20 cellular contexts compared by ENCODE assay signal in genomic region chr2:45005261-45006002, GRCh38. TPM values are rescaled to one million over a fixed set of nuclear protein-coding genes. Genes with fewer than 3 reads are reported as not detected.
DNase-seq lines count a peak whose midpoint lies in the region; ATAC-seq and TF ChIP-seq lines count a peak whose summit lies in the region.
"Had no signal": no experiment of that assay in that cellular context is flagged by ENCODE, and none has a peak within 500 bp of the region (broad histone marks: within the 10 kb centered on the region; RNA-seq: fewer than 3 reads in every experiment).

No MANE protein-coding gene starts in this region.

- CTCF ChIA-PET in Caco-2 (lab: Charles Lee), result no interaction called here

- no peak overlapping the region for H3K4ac ChIP-seq in neuronal stem cell (ENCODE audit: low read length)

- no peak overlapping the region for H3K27ac ChIP-seq in left ventricle myocardium inferior (replicated peaks)
- no peak overlapping the region for H3K27ac ChIP-seq in endodermal cell (ENCODE audit: low read depth, low read length)
- no peak overlapping the region for H3K27ac ChIP-seq in neuronal stem cell (replicated peaks; ENCODE audit: low read length)
- H3K27ac ChIP-seq in uterus, result no peak overlapping the region
- H3K27ac ChIP-seq: adrenal gland, prostate gland, upper lobe of right lung, WERI-Rb-1 had no signal

- intact Hi-C loops in left ventricle myocardium inferior (cut with micrococcal nuclease), result no loop called here
- intact Hi-C loops in left cardiac atrium (cut with DNase I), result no loop called here
- intact Hi-C loops in Caco-2 (cut with micrococcal nuclease; ENCODE audit: unreplicated experiment), result no loop called here
- intact Hi-C loops in uterus (cut with DNase I; ENCODE audit: low total_unique reads), result no loop called here

- no peak overlapping the region for H2BK120ac ChIP-seq in neuronal stem cell (ENCODE audit: low read depth, low read length)

- H2AFZ ChIP-seq in neuronal stem cell (ENCODE audit: low read length), result no peak overlapping the region

- WGBS in endodermal cell (ENCODE audit: insufficient coverage in 1 of 2, insufficient read length in 1 of 2), 2 experiments, result 4% methylated on average over 10 to 25 of the region's 25 CpGs
- WGBS in neuronal stem cell (ENCODE audit: extremely low coverage in 2 of 2, insufficient read length in 2 of 2, insufficient replicate concordance in 1 of 2), 2 donors, result no CpG with 5 or more reads among the region's 25 CpGs

- no peak overlapping the region for H2BK5ac ChIP-seq in neuronal stem cell (ENCODE audit: low read length)

- H3K4me3 Mint-ChIP-seq in endodermal cell (peak overlapping the region; percentile 58), Caco-2 (ENCODE audit: unreplicated experiment) (no peak overlapping the region)

- ATAC-seq in left cardiac atrium, result no peak
- no peak for ATAC-seq in GM19328 (IDR thresholded peaks at IDR 0.05; ENCODE audit: unreplicated experiment)
- ATAC-seq: effector memory CD8-positive, alpha-beta T cell; stimulated activated effector memory CD8-positive, alpha-beta T cell treated with anti-CD3 and anti-CD28 coated beads, Interleukin-12 subunit alpha, Interleukin-12 subunit beta, amount 100 ng/mL, for 72 hours; upper lobe of right lung had no signal

- no peak overlapping the region for H2BK12ac ChIP-seq in neuronal stem cell (ENCODE audit: low read length)

- peaks cover 23% of the 10 kb centered on the region for H3K4me1 Mint-ChIP-seq in endodermal cell
- H3K4me1 Mint-ChIP-seq in Caco-2 (ENCODE audit: low read depth, unreplicated experiment), result no peaks in the 10 kb centered on the region

- POLR2A ChIA-PET in Caco-2 (lab: Charles Lee), result no interaction called here

- H3K36me3 Mint-ChIP-seq in endodermal cell (ENCODE audit: low read depth), result no peaks in the 10 kb centered on the region
- no peaks in the 10 kb centered on the region for H3K36me3 Mint-ChIP-seq in Caco-2 (ENCODE audit: insufficient read depth, unreplicated experiment)
- H3K36me3 Mint-ChIP-seq: stimulated activated effector memory CD8-positive, alpha-beta T cell treated with anti-CD3 and anti-CD28 coated beads, Interleukin-12 subunit alpha, Interleukin-12 subunit beta, amount 100 ng/mL, for 72 hours had no signal

- H3K27me3 ChIP-seq in left ventricle myocardium inferior (ENCODE audit: low read depth) (peaks cover 100% of the 10 kb centered on the region), endodermal cell (ENCODE audit: control insufficient read depth, insufficient read depth, low read length, poor library complexity, severe bottlenecking) (peaks cover 100% of the 10 kb centered on the region), neuronal stem cell (ENCODE audit: control insufficient read depth in 3 of 3, insufficient read depth in 3 of 3, low read depth in 1 of 3, low read length in 3 of 3) (peaks cover 78 to 98% (median 95%) of the 10 kb centered on the region in 3 experiments), Caco-2 (replicated peaks; ENCODE audit: control insufficient read depth, insufficient read depth, low read length) (no peaks in the 10 kb centered on the region), uterus (peaks cover 11 to 26% of the 10 kb centered on the region in 2 donors)
- H3K27me3 ChIP-seq: MG63 had no signal

- H3K9me3 Mint-ChIP-seq in endodermal cell, result no peaks in the 10 kb centered on the region
- no peaks in the 10 kb centered on the region for H3K9me3 Mint-ChIP-seq in Caco-2 (ENCODE audit: unreplicated experiment)
- H3K9me3 Mint-ChIP-seq: activated T-helper 2 cell treated with anti-CD3 and anti-CD28 coated beads, Interferon-gamma antibody, Interleukin-2, Interleukin-4, amounts not matched to agents 10 μg/mL and 5 μg/mL and 100 μg/mL, durations not matched to agents 14 hours and 24 hours and 36 hours; central memory CD8-positive, alpha-beta T cell; effector memory CD8-positive, alpha-beta T cell; stimulated activated effector memory CD8-positive, alpha-beta T cell treated with anti-CD3 and anti-CD28 coated beads, Interleukin-12 subunit alpha, Interleukin-12 subunit beta, amount 100 ng/mL, for 72 hours had no signal

- H4K8ac ChIP-seq in neuronal stem cell (ENCODE audit: low read depth, low read length), result no peak overlapping the region

- peak overlapping the region; percentile 65 for H3K18ac ChIP-seq in neuronal stem cell (ENCODE audit: low read length)

- H3K14ac ChIP-seq in neuronal stem cell (ENCODE audit: low read length), result no peak overlapping the region

- H3K27ac Mint-ChIP-seq in endodermal cell, result no peak overlapping the region
- no peak overlapping the region for H3K27ac Mint-ChIP-seq in Caco-2 (ENCODE audit: unreplicated experiment)
- H3K27ac Mint-ChIP-seq: activated T-helper 2 cell treated with anti-CD3 and anti-CD28 coated beads, Interferon-gamma antibody, Interleukin-2, Interleukin-4, amounts not matched to agents 10 μg/mL and 5 μg/mL and 100 μg/mL, durations not matched to agents 14 hours and 24 hours and 36 hours; effector memory CD8-positive, alpha-beta T cell; stimulated activated effector memory CD8-positive, alpha-beta T cell treated with anti-CD3 and anti-CD28 coated beads, Interleukin-12 subunit alpha, Interleukin-12 subunit beta, amount 100 ng/mL, for 72 hours had no signal

- TF ChIP-seq CTCF in left ventricle myocardium inferior (IDR thresholded peaks at IDR 0.05; ENCODE audit: borderline replicate concordance), result no peak
- no peak for TF ChIP-seq CTCF in endodermal cell (conservative IDR thresholded peaks at IDR 0.05)
- TF ChIP-seq CTCF in Caco-2 (IDR thresholded peaks at IDR 0.05; ENCODE audit: insufficient read depth in 1 of 2, low read depth in 1 of 2, low read length in 1 of 2, severe bottlenecking in 1 of 2, unreplicated experiment in 1 of 2), result no peak
- no peak for TF ChIP-seq CTCF in uterus (IDR thresholded peaks at IDR 0.05)

- H3K4me3 ChIP-seq in left ventricle myocardium inferior (peak overlapping the region; percentile 49), endodermal cell (ENCODE audit: low read length) (peak overlapping the region; percentile 78), neuronal stem cell (ENCODE audit: low read length in 2 of 2) (no peak overlapping the region), Caco-2 (ENCODE audit: low read depth, low read length) (no peak overlapping the region), uterus (no peak overlapping the region)
- H3K4me3 ChIP-seq: adrenal gland had no signal

- no TSS peak for BruUV-seq in Caco-2 (replicated peaks; lab: Mats Ljungman, UMichigan)

- H3K79me1 ChIP-seq in neuronal stem cell (ENCODE audit: low read depth, low read length), result no peaks in the 10 kb centered on the region

- no peaks in the 10 kb centered on the region for H3K36me3 ChIP-seq in left ventricle myocardium inferior
- no peaks in the 10 kb centered on the region for H3K36me3 ChIP-seq in endodermal cell (ENCODE audit: control insufficient read depth, insufficient read depth, low read length)
- H3K36me3 ChIP-seq in neuronal stem cell (replicated peaks in 1 of 2; ENCODE audit: control insufficient read depth in 2 of 2, insufficient read depth in 2 of 2, low read length in 2 of 2), result no peaks in the 10 kb centered on the region
- H3K36me3 ChIP-seq in Caco-2 (ENCODE audit: control insufficient read depth, insufficient read depth, low read length), result no peaks in the 10 kb centered on the region
- no peaks in the 10 kb centered on the region for H3K36me3 ChIP-seq in uterus
- H3K36me3 ChIP-seq: adrenal gland, prostate gland, upper lobe of right lung, WERI-Rb-1 had no signal

- peak overlapping the region; percentile 14 for H3K4me2 ChIP-seq in neuronal stem cell (ENCODE audit: insufficient read depth, low read length, poor library complexity, severe bottlenecking)

- no peak for TF ChIP-seq POLR2A in uterus (IDR thresholded peaks at IDR 0.05)

- H3K9me3 ChIP-seq in left ventricle myocardium inferior (replicated peaks) (no peaks in the 10 kb centered on the region), endodermal cell (ENCODE audit: control insufficient read depth, low read length) (no peaks in the 10 kb centered on the region), neuronal stem cell (replicated peaks in 1 of 2; ENCODE audit: control insufficient read depth in 2 of 2, insufficient read depth in 1 of 2, low read depth in 1 of 2, low read length in 2 of 2) (peaks cover 4 to 26% of the 10 kb centered on the region in 2 donors), Caco-2 (no peaks in the 10 kb centered on the region), uterus (no peaks in the 10 kb centered on the region)
- H3K9me3 ChIP-seq: adrenal gland, MG63, prostate gland, upper lobe of right lung had no signal

- H2BK15ac ChIP-seq in neuronal stem cell (ENCODE audit: low read length), result no peak overlapping the region

- H3K9ac ChIP-seq in endodermal cell (ENCODE audit: extremely low read depth, low read length, poor library complexity, severe bottlenecking) (no peak overlapping the region), neuronal stem cell (ENCODE audit: low read depth, low read length, poor library complexity) (no peak overlapping the region)

- H2AK5ac ChIP-seq in neuronal stem cell (ENCODE audit: low read depth, low read length), result peak overlapping the region; percentile 33

- H3K4me1 ChIP-seq in left ventricle myocardium inferior (peaks cover 80% of the 10 kb centered on the region), endodermal cell (ENCODE audit: control insufficient read depth, insufficient read depth, low read length) (peaks cover 4% of the 10 kb centered on the region), neuronal stem cell (ENCODE audit: control insufficient read depth in 2 of 2, insufficient read depth in 1 of 2, low read depth in 1 of 2, low read length in 2 of 2) (peaks cover 13 to 19% of the 10 kb centered on the region in 2 donors), Caco-2 (no peaks in the 10 kb centered on the region; the same call in 1 of the 2 replicates), uterus (peaks cover 0 to 22% of the 10 kb centered on the region in 2 donors)

- H3K27me3 Mint-ChIP-seq in endodermal cell (ENCODE audit: insufficient read depth) (peaks cover 97% of the 10 kb centered on the region), Caco-2 (ENCODE audit: insufficient read depth, unreplicated experiment) (peaks cover 6% of the 10 kb centered on the region)

- no peak overlapping the region for H4K91ac ChIP-seq in neuronal stem cell (ENCODE audit: low read depth, low read length, poor library complexity)

- DNase-seq in left ventricle myocardium inferior (no peak), left cardiac atrium (no peak), endodermal cell (no peak), neuronal stem cell (ENCODE audit: low spot score) (no peak), Caco-2 (no peak), uterus (no peak)
- no peak for DNase-seq in effector CD4-positive, alpha-beta T cell
- DNase-seq: adrenal gland; effector memory CD8-positive, alpha-beta T cell; MG63; NCI-H1930; stimulated activated CD4-positive, alpha-beta T cell treated with anti-CD3 and anti-CD28 coated beads, Interleukin-12 subunit alpha, Interleukin-12 subunit beta, amount 100 ng/mL, for 4 hours; upper lobe of right lung; WERI-Rb-1 had no signal

- no peak overlapping the region for H3K23ac ChIP-seq in neuronal stem cell (ENCODE audit: low read depth, low read length, poor library complexity)

RNA-seq across cellular contexts. Expression of gene SIX2, which starts 3.8 kb away (rescaled TPM):
- total RNA-seq in left ventricle myocardium inferior, result 0.91 TPM
- 1 to 10 TPM; 1.0 to 1.3 TPM for total RNA-seq in left cardiac atrium
- total RNA-seq in endodermal cell, result not detected
- 1.8 TPM for polyA plus RNA-seq in endodermal cell (2013, experiment 1 of 2)
- 1.4 TPM for polyA plus RNA-seq in endodermal cell (2013, experiment 2 of 2)
- 0.15 TPM for polyA plus RNA-seq in neuronal stem cell (2013, experiment 1 of 2)
- polyA plus RNA-seq in neuronal stem cell (2013, experiment 2 of 2), result 0.22 TPM
- 0.88 and 1.9 TPM in 2 replicates for total RNA-seq in Caco-2 (2022)
- under 1 TPM in 2 of 4 donors, not detected in 2; 0.24 to 0.48 TPM for total RNA-seq in uterus
- total RNA-seq: activated T-helper 2 cell treated with anti-CD3 and anti-CD28 coated beads, Interferon-gamma antibody, Interleukin-2, Interleukin-4, amounts not matched to agents 10 μg/mL and 5 μg/mL and 100 μg/mL, durations not matched to agents 14 hours and 24 hours and 36 hours; mucosa of gallbladder; upper lobe of right lung had no signal

Comparison
In these comparisons a context has a peak if more than half of its experiments do, and no peak if none do; other contexts are left out.
1. H3K4me3 ChIP-seq: peak in left ventricle myocardium inferior (single experiment) and endodermal cell (single experiment); none in neuronal stem cell (0 of 2), Caco-2 (single experiment) and uterus (0 of 2).